15 cellular contexts compared by ENCODE assay signal in genomic region chr3:45792036-45792435, GRCh38. TPM values are rescaled to one million over a fixed set of nuclear protein-coding genes. Genes with fewer than 3 reads are reported as not detected.
A peak's percentile ranks its signal among the peaks of the same experiment; 100 is the strongest.
DNase-seq lines count a peak whose midpoint lies in the region; ATAC-seq, FAIRE-seq and TF ChIP-seq lines count a peak whose summit lies in the region.
"Had no signal": no experiment of that assay in that cellular context is flagged by ENCODE, and none has a peak within 500 bp of the region (broad histone marks: within the 10 kb centered on the region; RNA-seq: fewer than 3 reads in every experiment).

No MANE protein-coding gene starts in this region.

- H3K4me1 ChIP-seq in right atrium auricular region = peaks cover 0 to 11% of the 10 kb centered on the region in 2 donors
- H3K4me1 ChIP-seq in esophagus muscularis mucosa = peaks cover 11 to 17% (median 13%) of the 10 kb centered on the region in 4 donors
- peaks cover 0 to 5% (median 0%) of the 10 kb centered on the region in 3 donors for H3K4me1 ChIP-seq in pancreas

- intact Hi-C loops in left ventricle myocardium superior (cut with micrococcal nuclease) (no loop called here), esophagus muscularis mucosa (cut with DNase I) (no loop called here), pancreas (cut with DNase I) (no loop called here)

- TF ChIP-seq CTCF in right atrium auricular region (IDR thresholded peaks at IDR 0.05) (no peak), esophagus muscularis mucosa (IDR thresholded peaks at IDR 0.05) (no peak), pancreas (IDR thresholded peaks at IDR 0.05) (no peak)

- peaks cover 0 to 14% of the 10 kb centered on the region in 2 donors for H3K9me3 ChIP-seq in right atrium auricular region
- H3K9me3 ChIP-seq in esophagus muscularis mucosa = peaks cover 0 to 14% (median 8%) of the 10 kb centered on the region in 4 donors
- H3K9me3 ChIP-seq in pancreas = no peaks in the 10 kb centered on the region

- WGBS in esophagus muscularis mucosa = 90% methylated on average over 2 of the region's 2 CpGs
- WGBS in pancreas, 2 donors = 65 to 76% methylated on average over 2 of the region's 2 CpGs

- TF ChIP-seq POLR2A in esophagus muscularis mucosa (IDR thresholded peaks at IDR 0.05; ENCODE audit: low read depth) = no peak

- ATAC-seq in left ventricle myocardium superior = no peak
- no peak for ATAC-seq in pancreas
- ATAC-seq in HG03432 (IDR thresholded peaks at IDR 0.05; ENCODE audit: unreplicated experiment) = no peak
- ATAC-seq: CD8-positive, alpha-beta T cell; K562 had no signal

- H3K36me3 ChIP-seq in right atrium auricular region = no peaks in the 10 kb centered on the region
- no peaks in the 10 kb centered on the region for H3K36me3 ChIP-seq in esophagus muscularis mucosa
- no peaks in the 10 kb centered on the region for H3K36me3 ChIP-seq in pancreas

- DNase-seq in right atrium auricular region (ENCODE audit: low spot score) = peak; percentile 13
- no peak for DNase-seq in left ventricle myocardium superior
- DNase-seq in esophagus muscularis mucosa (ENCODE audit: extremely low spot score) = peak; percentile 86
- DNase-seq in pancreas = no peak
- DNase-seq in Ammon's horn (ENCODE audit: low spot score) = no peak
- no peak for DNase-seq in NCI-H345 treated with DMSO at 0.1 percent for 48 hours (lab: John Stamatoyannopoulos, UW; ENCODE audit: unreplicated experiment)
- DNase-seq: 8988T, COR-L47, GOT3, H9 had no signal

- H3K27ac ChIP-seq in right atrium auricular region = no peak overlapping the region
- H3K27ac ChIP-seq in esophagus muscularis mucosa (replicated peaks in 1 of 4) = no peak overlapping the region
- peak overlapping the region; percentile 33 to 69 (median 42) for H3K27ac ChIP-seq in pancreas
- H3K27ac ChIP-seq: HL-60 had no signal

- FAIRE-seq in pancreas (lab: Jason Lieb, UNC) = no peak
- FAIRE-seq: K562 had no signal

- TF ChIP-seq EP300 in esophagus muscularis mucosa (IDR thresholded peaks at IDR 0.05) = no peak

- no peak overlapping the region for H3K4me3 ChIP-seq in right atrium auricular region
- H3K4me3 ChIP-seq in esophagus muscularis mucosa = no peak overlapping the region
- H3K4me3 ChIP-seq in pancreas = no peak overlapping the region
- H3K4me3 ChIP-seq: K562 had no signal

- peaks cover 0 to 9% of the 10 kb centered on the region in 2 donors for H3K27me3 ChIP-seq in right atrium auricular region
- peaks cover 8 to 26% (median 20%) of the 10 kb centered on the region in 4 donors for H3K27me3 ChIP-seq in esophagus muscularis mucosa
- peaks cover 0 to 13% (median 3%) of the 10 kb centered on the region in 4 donors for H3K27me3 ChIP-seq in pancreas

RNA-seq across cellular contexts. Expression of gene SLC6A20, which starts 4.3 kb away (rescaled TPM):
- not detected for total RNA-seq in right atrium auricular region
- total RNA-seq in left ventricle myocardium superior = not detected
- under 1 TPM in 3 of 4 donors, not detected in 1; 0.19 to 0.33 (median 0.29) TPM for total RNA-seq in esophagus muscularis mucosa
- 10 to 100 TPM in 1 of 6 donors, 1 to 10 TPM in 5; 3.1 to 11.3 (median 5.7) TPM for total RNA-seq in pancreas
- polyA plus RNA-seq in pancreas = 1 to 10 TPM; 3.2 to 7.7 TPM
- total RNA-seq: K562 had no signal
- polyA plus RNA-seq: CD14-positive monocyte, K562 had no signal

RNA-seq across cellular contexts. Expression of gene LZTFL1, which starts 49.9 kb away (rescaled TPM):
- total RNA-seq in right atrium auricular region (1 to 10 TPM; 8.3 to 8.9 TPM), left ventricle myocardium superior (10.1 TPM), esophagus muscularis mucosa (10 to 100 TPM; 12.0 to 18.3 (median 17.8) TPM), pancreas (10 to 100 TPM in 4 of 6 donors, 1 to 10 TPM in 2; 8.0 to 14.1 (median 10.5) TPM)
- polyA plus RNA-seq in pancreas = 1 to 10 TPM; 3.5 to 8.1 TPM

Comparison
In these comparisons a context has a peak if more than half of its experiments do, and no peak if none do; other contexts are left out.
1. DNase-seq: peak in right atrium auricular region (single experiment) and esophagus muscularis mucosa (single experiment); none in left ventricle myocardium superior (single experiment), pancreas (0 of 6), Ammon's horn (single experiment) and NCI-H345 treated with DMSO at 0.1 percent for 48 hours (single experiment).
2. H3K27ac ChIP-seq: peak in pancreas (4 of 4); none in right atrium auricular region (0 of 2) and esophagus muscularis mucosa (0 of 4).